ENCODE assay signal across 1 cellular context in the genomic region with DNA sequence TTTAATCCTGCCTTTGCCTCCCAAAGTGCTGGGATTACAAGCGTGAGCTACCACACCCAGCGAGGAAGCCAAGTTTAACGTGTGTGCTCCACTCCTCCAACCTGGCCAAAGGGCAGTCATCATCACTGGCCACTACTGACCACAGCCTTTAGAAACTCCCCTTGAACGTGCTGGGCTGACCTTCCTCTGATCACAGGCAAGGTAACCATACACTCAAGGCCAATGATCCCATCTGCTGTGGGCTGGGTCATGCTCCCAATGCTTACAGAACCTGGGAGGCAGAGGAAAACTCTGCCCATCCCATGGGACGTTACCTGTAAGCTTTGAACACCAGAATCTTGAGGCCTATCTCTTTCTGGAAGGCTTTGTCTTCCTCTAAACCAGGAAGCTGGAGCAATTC. TPM values are rescaled to one million over a fixed set of nuclear protein-coding genes. Genes with fewer than 3 reads are reported as not detected.
"Had no signal": no experiment of that assay in that cellular context is flagged by ENCODE, and none has a peak within 500 bp of the region (broad histone marks: within the 10 kb centered on the region; RNA-seq: fewer than 3 reads in every experiment).

No MANE protein-coding gene starts in this region.

RNA-seq across cellular contexts. Expression of a gene that starts 51.9 kb away (rescaled TPM):
- total RNA-seq: G401 had no signal
